21 cellular contexts compared by ENCODE assay signal in genomic region chr16:11507350-11507749, GRCh38.
A peak's percentile ranks its signal among the peaks of the same experiment; 100 is the strongest.
DNase-seq lines count a peak whose midpoint lies in the region; ATAC-seq and TF ChIP-seq lines count a peak whose summit lies in the region.
"Had no signal": no experiment of that assay in that cellular context is flagged by ENCODE, and none has a peak within 500 bp of the region (broad histone marks: within the 10 kb centered on the region; RNA-seq: fewer than 3 reads in every experiment).

No MANE protein-coding gene starts in this region.

- H3K36me3 Mint-ChIP-seq in chondrocyte (ENCODE audit: low read depth) (no peaks in the 10 kb centered on the region), osteocyte (ENCODE audit: unreplicated experiment) (no peaks in the 10 kb centered on the region)
- no peaks in the 10 kb centered on the region for H3K36me3 Mint-ChIP-seq in stimulated activated effector memory CD8-positive, alpha-beta T cell treated with anti-CD3 and anti-CD28 coated beads, Interleukin-12 subunit alpha, Interleukin-12 subunit beta, amount 100 ng/mL, for 72 hours
- H3K36me3 Mint-ChIP-seq: CD8-positive, alpha-beta T cell had no signal

- H3K4me2 ChIP-seq in BLaER1 (peak overlapping the region; percentile 91), OCI-LY3 (ENCODE audit: low read length) (no peak overlapping the region)

- H3K9me3 Mint-ChIP-seq in chondrocyte (ENCODE audit: low read depth), result no peaks in the 10 kb centered on the region
- H3K9me3 Mint-ChIP-seq in stimulated activated effector memory CD8-positive, alpha-beta T cell treated with anti-CD3 and anti-CD28 coated beads, Interleukin-12 subunit alpha, Interleukin-12 subunit beta, amount 100 ng/mL, for 72 hours, result no peaks in the 10 kb centered on the region
- no peaks in the 10 kb centered on the region for H3K9me3 Mint-ChIP-seq in osteocyte (ENCODE audit: unreplicated experiment)
- H3K9me3 Mint-ChIP-seq: CD8-positive, alpha-beta T cell had no signal

- H3K4me1 Mint-ChIP-seq in chondrocyte (ENCODE audit: low read depth), result no peaks in the 10 kb centered on the region
- H3K4me1 Mint-ChIP-seq in stimulated activated effector memory CD8-positive, alpha-beta T cell treated with anti-CD3 and anti-CD28 coated beads, Interleukin-12 subunit alpha, Interleukin-12 subunit beta, amount 100 ng/mL, for 72 hours, result no peaks in the 10 kb centered on the region
- no peaks in the 10 kb centered on the region for H3K4me1 Mint-ChIP-seq in osteocyte (ENCODE audit: unreplicated experiment)

- no peaks in the 10 kb centered on the region for H3K27me3 ChIP-seq in BLaER1
- no peaks in the 10 kb centered on the region for H3K27me3 ChIP-seq in OCI-LY3 (ENCODE audit: low read depth, low read length)

- H4K20me1 ChIP-seq in BLaER1, result no peaks in the 10 kb centered on the region
- no peaks in the 10 kb centered on the region for H4K20me1 ChIP-seq in OCI-LY3 (ENCODE audit: insufficient read depth, low read length)

- H2AFZ ChIP-seq in OCI-LY3 (ENCODE audit: low read depth, low read length), result peak overlapping the region; percentile 94; the same call in 1 of the 2 replicates

- peaks cover 86% of the 10 kb centered on the region for H3K4me1 ChIP-seq in BLaER1
- peaks cover 7% of the 10 kb centered on the region; the same call in 1 of the 2 replicates for H3K4me1 ChIP-seq in OCI-LY3 (ENCODE audit: low read length)
- H3K4me1 ChIP-seq: Caco-2 had no signal

- no peaks in the 10 kb centered on the region for H3K36me3 ChIP-seq in BLaER1
- no peaks in the 10 kb centered on the region for H3K36me3 ChIP-seq in OCI-LY3 (replicated peaks; ENCODE audit: low read depth, low read length)

- peak overlapping the region; percentile 89 for H3K27ac ChIP-seq in BLaER1
- no peak overlapping the region for H3K27ac ChIP-seq in OCI-LY3 (ENCODE audit: low read length)
- H3K27ac ChIP-seq: SK-N-MC had no signal

- no peak for ATAC-seq in stimulated activated effector memory CD8-positive, alpha-beta T cell treated with anti-CD3 and anti-CD28 coated beads, Interleukin-12 subunit alpha, Interleukin-12 subunit beta, amount 100 ng/mL, for 72 hours
- ATAC-seq: CD8-positive, alpha-beta T cell; Panc1 had no signal

- H3K27ac Mint-ChIP-seq in chondrocyte (ENCODE audit: unreplicated experiment), result no peak overlapping the region
- H3K27ac Mint-ChIP-seq in stimulated activated effector memory CD8-positive, alpha-beta T cell treated with anti-CD3 and anti-CD28 coated beads, Interleukin-12 subunit alpha, Interleukin-12 subunit beta, amount 100 ng/mL, for 72 hours, result peak overlapping the region; percentile 56
- no peak overlapping the region for H3K27ac Mint-ChIP-seq in osteocyte (ENCODE audit: unreplicated experiment)
- H3K27ac Mint-ChIP-seq: CD8-positive, alpha-beta T cell had no signal

- no peaks in the 10 kb centered on the region for H3K27me3 Mint-ChIP-seq in chondrocyte (ENCODE audit: low read depth)
- no peaks in the 10 kb centered on the region for H3K27me3 Mint-ChIP-seq in osteocyte (ENCODE audit: unreplicated experiment)

- TF ChIP-seq CTCF in OCI-LY3 (IDR thresholded peaks at IDR 0.05; ENCODE audit: low read depth, low read length) (no peak), chondrocyte (IDR thresholded peaks at IDR 0.05) (no peak), osteocyte (IDR thresholded peaks at IDR 0.05) (no peak)

- H3K9me3 ChIP-seq in BLaER1, result no peaks in the 10 kb centered on the region
- no peaks in the 10 kb centered on the region for H3K9me3 ChIP-seq in OCI-LY3 (ENCODE audit: insufficient read depth, low read length)
- H3K9me3 ChIP-seq: Caco-2 had no signal

- peak overlapping the region; percentile 74; the same call in 1 of the 2 replicates for H3K9ac ChIP-seq in BLaER1
- no peak overlapping the region for H3K9ac ChIP-seq in OCI-LY3 (ENCODE audit: low read length)

- no peak overlapping the region for H3K4me3 ChIP-seq in BLaER1
- no peak overlapping the region for H3K4me3 ChIP-seq in OCI-LY3 (ENCODE audit: low read length)
- H3K4me3 ChIP-seq: SK-N-MC had no signal

- H3K79me2 ChIP-seq in OCI-LY3 (ENCODE audit: low read length), result no peaks in the 10 kb centered on the region

- DNase-seq in chondrocyte (ENCODE audit: low spot score) (peak; percentile 41), epidermal melanocyte (ENCODE audit: insufficient read length, low spot score) (no peak), osteocyte (ENCODE audit: extremely low spot score, unreplicated experiment) (no peak), 8988T (no peak)
- no peak for DNase-seq in stimulated activated effector memory CD8-positive, alpha-beta T cell treated with anti-CD3 and anti-CD28 coated beads, Interleukin-12 subunit alpha, Interleukin-12 subunit beta, amount 100 ng/mL, for 72 hours (ENCODE audit: low spot score in 2 of 2)
- DNase-seq: Caco-2; CD8-positive, alpha-beta T cell; DMS 273 treated with DMSO at 0.1 percent for 48 hours; DMS79; KG1; MM.1S; NCI-H1048; NCI-H1417; NCI-H1694; NCI-H2029 treated with DMSO at 0.1 percent for 48 hours; NCI-H526 treated with DMSO at 0.1 percent for 48 hours; SIG-M5 had no signal

- H3K4me3 Mint-ChIP-seq in chondrocyte (ENCODE audit: unreplicated experiment), result no peak overlapping the region
- no peak overlapping the region for H3K4me3 Mint-ChIP-seq in stimulated activated effector memory CD8-positive, alpha-beta T cell treated with anti-CD3 and anti-CD28 coated beads, Interleukin-12 subunit alpha, Interleukin-12 subunit beta, amount 100 ng/mL, for 72 hours
- H3K4me3 Mint-ChIP-seq in osteocyte (ENCODE audit: unreplicated experiment), result no peak overlapping the region
- H3K4me3 Mint-ChIP-seq: CD8-positive, alpha-beta T cell had no signal
